1 cellular context compared by ENCODE assay signal in genomic region chr16:80466024-80466986, GRCh38.
A peak's percentile ranks its signal among the peaks of the same experiment; 100 is the strongest.
TF ChIP-seq lines count a peak whose summit lies in the region.

No MANE protein-coding gene starts in this region.

TF ChIP-seq in HepG2, 621 proteins besides CTCF, POLR2A, EP300 and RAD21 (continued from another document and continues in another):
- TF ChIP-seq, protein P1, sequence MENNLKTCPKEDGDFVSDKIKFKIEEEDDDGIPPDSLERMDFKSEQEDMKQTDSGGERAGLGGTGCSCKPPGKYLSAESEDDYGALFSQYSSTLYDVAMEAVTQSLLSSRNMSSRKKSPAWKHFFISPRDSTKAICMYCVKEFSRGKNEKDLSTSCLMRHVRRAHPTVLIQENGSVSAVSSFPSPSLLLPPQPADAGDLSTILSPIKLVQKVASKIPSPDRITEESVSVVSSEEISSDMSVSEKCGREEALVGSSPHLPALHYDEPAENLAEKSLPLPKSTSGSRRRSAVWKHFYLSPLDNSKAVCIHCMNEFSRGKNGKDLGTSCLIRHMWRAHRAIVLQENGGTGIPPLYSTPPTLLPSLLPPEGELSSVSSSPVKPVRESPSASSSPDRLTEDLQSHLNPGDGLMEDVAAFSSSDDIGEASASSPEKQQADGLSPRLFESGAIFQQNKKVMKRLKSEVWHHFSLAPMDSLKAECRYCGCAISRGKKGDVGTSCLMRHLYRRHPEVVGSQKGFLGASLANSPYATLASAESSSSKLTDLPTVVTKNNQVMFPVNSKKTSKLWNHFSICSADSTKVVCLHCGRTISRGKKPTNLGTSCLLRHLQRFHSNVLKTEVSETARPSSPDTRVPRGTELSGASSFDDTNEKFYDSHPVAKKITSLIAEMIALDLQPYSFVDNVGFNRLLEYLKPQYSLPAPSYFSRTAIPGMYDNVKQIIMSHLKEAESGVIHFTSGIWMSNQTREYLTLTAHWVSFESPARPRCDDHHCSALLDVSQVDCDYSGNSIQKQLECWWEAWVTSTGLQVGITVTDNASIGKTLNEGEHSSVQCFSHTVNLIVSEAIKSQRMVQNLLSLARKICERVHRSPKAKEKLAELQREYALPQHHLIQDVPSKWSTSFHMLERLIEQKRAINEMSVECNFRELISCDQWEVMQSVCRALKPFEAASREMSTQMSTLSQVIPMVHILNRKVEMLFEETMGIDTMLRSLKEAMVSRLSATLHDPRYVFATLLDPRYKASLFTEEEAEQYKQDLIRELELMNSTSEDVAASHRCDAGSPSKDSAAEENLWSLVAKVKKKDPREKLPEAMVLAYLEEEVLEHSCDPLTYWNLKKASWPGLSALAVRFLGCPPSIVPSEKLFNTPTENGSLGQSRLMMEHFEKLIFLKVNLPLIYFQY (CRISPR knock-in tag; IDR thresholded peaks at IDR 0.05; ENCODE audit: borderline replicate concordance), result no peak
- TF ChIP-seq ARID2 (CRISPR knock-in tag; IDR thresholded peaks at IDR 0.05; ENCODE audit: borderline replicate concordance) (no peak), HNF4A (CRISPR knock-in tag; IDR thresholded peaks at IDR 0.05) (peak; percentile 18; the same call in 1 of the 2 replicates), HOXD1 (CRISPR knock-in tag; IDR thresholded peaks at IDR 0.05) (no peak), DNMT3B (CRISPR knock-in tag; conservative IDR thresholded peaks at IDR 0.05) (no peak), FOXP1 (IDR thresholded peaks at IDR 0.05) (no peak), FOXP1 (CRISPR knock-in tag; IDR thresholded peaks at IDR 0.05) (no peak), ZNF335 (CRISPR knock-in tag; IDR thresholded peaks at IDR 0.05) (no peak), SUZ12 (IDR thresholded peaks at IDR 0.05; ENCODE audit: low read depth, low read length) (no peak), RFX1 (IDR thresholded peaks at IDR 0.05) (no peak), ZNF777 (CRISPR knock-in tag; IDR thresholded peaks at IDR 0.05) (peak; percentile 46; the same call in 1 of the 2 replicates), MYNN (CRISPR knock-in tag; IDR thresholded peaks at IDR 0.05; ENCODE audit: low read depth) (no peak), MED8 (CRISPR knock-in tag; IDR thresholded peaks at IDR 0.05; ENCODE audit: insufficient replicate concordance) (no peak), ZFP1 (CRISPR knock-in tag; IDR thresholded peaks at IDR 0.05) (no peak), ZKSCAN1 (IDR thresholded peaks at IDR 0.05; ENCODE audit: low read length) (no peak), NFYC (CRISPR knock-in tag; IDR thresholded peaks at IDR 0.05) (no peak), HOXA5 (CRISPR knock-in tag; IDR thresholded peaks at IDR 0.05) (peak; percentile 47; the same call in 1 of the 2 replicates), ZBTB7B (CRISPR knock-in tag; IDR thresholded peaks at IDR 0.05) (no peak), PAX8 (CRISPR knock-in tag; IDR thresholded peaks at IDR 0.05; ENCODE audit: borderline replicate concordance) (no peak), PCBP1 (IDR thresholded peaks at IDR 0.05; ENCODE audit: borderline replicate concordance, low read depth, low read length) (no peak), ZNF549 (CRISPR knock-in tag; IDR thresholded peaks at IDR 0.05) (no peak), ZSCAN21 (CRISPR knock-in tag; IDR thresholded peaks at IDR 0.05; ENCODE audit: borderline replicate concordance) (no peak; the same call in 1 of the 2 replicates), NFAT5 (CRISPR knock-in tag; IDR thresholded peaks at IDR 0.05) (no peak), ZNF780A (CRISPR knock-in tag; IDR thresholded peaks at IDR 0.05) (no peak), FOXA3 (CRISPR knock-in tag; IDR thresholded peaks at IDR 0.05) (no peak), MIER2 (CRISPR knock-in tag; IDR thresholded peaks at IDR 0.05) (no peak), HES4 (CRISPR knock-in tag; IDR thresholded peaks at IDR 0.05; ENCODE audit: borderline replicate concordance) (no peak), HIVEP1 (CRISPR knock-in tag; IDR thresholded peaks at IDR 0.05) (peak; percentile 63), ZKSCAN5 (CRISPR knock-in tag; IDR thresholded peaks at IDR 0.05) (no peak), ZNF713 (CRISPR knock-in tag; IDR thresholded peaks at IDR 0.05) (no peak), SOX5 (CRISPR knock-in tag; IDR thresholded peaks at IDR 0.05; ENCODE audit: borderline replicate concordance) (no peak), ETS1 (CRISPR knock-in tag; IDR thresholded peaks at IDR 0.05) (no peak), CREB1 (IDR thresholded peaks at IDR 0.05) (no peak), CREB1 (CRISPR knock-in tag; IDR thresholded peaks at IDR 0.05) (no peak), TBX2 (CRISPR knock-in tag; IDR thresholded peaks at IDR 0.05; ENCODE audit: borderline replicate concordance) (peak; percentile 21; the same call in 1 of the 2 replicates), NCOA2 (CRISPR knock-in tag; IDR thresholded peaks at IDR 0.05) (no peak), ZNF350 (CRISPR knock-in tag; IDR thresholded peaks at IDR 0.05; ENCODE audit: borderline replicate concordance, low read depth) (peak; percentile 84), ZZZ3 (CRISPR knock-in tag; IDR thresholded peaks at IDR 0.05; ENCODE audit: borderline replicate concordance) (no peak), NPAS2 (CRISPR knock-in tag; IDR thresholded peaks at IDR 0.05; ENCODE audit: borderline replicate concordance) (no peak), ZNF660 (CRISPR knock-in tag; IDR thresholded peaks at IDR 0.05; ENCODE audit: borderline replicate concordance, low read depth) (no peak), NAIF1 (CRISPR knock-in tag; IDR thresholded peaks at IDR 0.05; ENCODE audit: borderline replicate concordance) (no peak), ZNF253 (CRISPR knock-in tag; IDR thresholded peaks at IDR 0.05; ENCODE audit: borderline replicate concordance) (no peak), ZNF552 (CRISPR knock-in tag; IDR thresholded peaks at IDR 0.05; ENCODE audit: borderline replicate concordance) (no peak), ZNF746 (CRISPR knock-in tag; IDR thresholded peaks at IDR 0.05) (0 out of 2 replicates have a peak, but pooled peaks have one; percentile 42), ZNF33B (CRISPR knock-in tag; IDR thresholded peaks at IDR 0.05) (no peak), POLR2AphosphoS5 (IDR thresholded peaks at IDR 0.05; ENCODE audit: low read depth, low read length) (no peak), ZNF280D (CRISPR knock-in tag; IDR thresholded peaks at IDR 0.05) (no peak), CCAR2 (optimal IDR thresholded peaks at IDR 0.05; ENCODE audit: low read depth, low read length) (no peak), PITX1 (CRISPR knock-in tag; IDR thresholded peaks at IDR 0.05) (peak; percentile 72; the same call in 1 of the 2 replicates)
- TF ChIP-seq, protein P2, sequence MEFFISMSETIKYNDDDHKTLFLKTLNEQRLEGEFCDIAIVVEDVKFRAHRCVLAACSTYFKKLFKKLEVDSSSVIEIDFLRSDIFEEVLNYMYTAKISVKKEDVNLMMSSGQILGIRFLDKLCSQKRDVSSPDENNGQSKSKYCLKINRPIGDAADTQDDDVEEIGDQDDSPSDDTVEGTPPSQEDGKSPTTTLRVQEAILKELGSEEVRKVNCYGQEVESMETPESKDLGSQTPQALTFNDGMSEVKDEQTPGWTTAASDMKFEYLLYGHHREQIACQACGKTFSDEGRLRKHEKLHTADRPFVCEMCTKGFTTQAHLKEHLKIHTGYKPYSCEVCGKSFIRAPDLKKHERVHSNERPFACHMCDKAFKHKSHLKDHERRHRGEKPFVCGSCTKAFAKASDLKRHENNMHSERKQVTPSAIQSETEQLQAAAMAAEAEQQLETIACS (CRISPR knock-in tag; IDR thresholded peaks at IDR 0.05), result no peak
- TF ChIP-seq, protein P3, sequence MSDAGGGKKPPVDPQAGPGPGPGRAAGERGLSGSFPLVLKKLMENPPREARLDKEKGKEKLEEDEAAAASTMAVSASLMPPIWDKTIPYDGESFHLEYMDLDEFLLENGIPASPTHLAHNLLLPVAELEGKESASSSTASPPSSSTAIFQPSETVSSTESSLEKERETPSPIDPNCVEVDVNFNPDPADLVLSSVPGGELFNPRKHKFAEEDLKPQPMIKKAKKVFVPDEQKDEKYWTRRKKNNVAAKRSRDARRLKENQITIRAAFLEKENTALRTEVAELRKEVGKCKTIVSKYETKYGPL (CRISPR knock-in tag; IDR thresholded peaks at IDR 0.05), result no peak
- TF ChIP-seq, protein P4, sequence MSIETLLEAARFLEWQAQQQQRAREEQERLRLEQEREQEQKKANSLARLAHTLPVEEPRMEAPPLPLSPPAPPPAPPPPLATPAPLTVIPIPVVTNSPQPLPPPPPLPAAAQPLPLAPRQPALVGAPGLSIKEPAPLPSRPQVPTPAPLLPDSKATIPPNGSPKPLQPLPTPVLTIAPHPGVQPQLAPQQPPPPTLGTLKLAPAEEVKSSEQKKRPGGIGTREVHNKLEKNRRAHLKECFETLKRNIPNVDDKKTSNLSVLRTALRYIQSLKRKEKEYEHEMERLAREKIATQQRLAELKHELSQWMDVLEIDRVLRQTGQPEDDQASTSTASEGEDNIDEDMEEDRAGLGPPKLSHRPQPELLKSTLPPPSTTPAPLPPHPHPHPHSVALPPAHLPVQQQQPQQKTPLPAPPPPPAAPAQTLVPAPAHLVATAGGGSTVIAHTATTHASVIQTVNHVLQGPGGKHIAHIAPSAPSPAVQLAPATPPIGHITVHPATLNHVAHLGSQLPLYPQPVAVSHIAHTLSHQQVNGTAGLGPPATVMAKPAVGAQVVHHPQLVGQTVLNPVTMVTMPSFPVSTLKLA (IDR thresholded peaks at IDR 0.05), result no peak
- TF ChIP-seq, protein P5, sequence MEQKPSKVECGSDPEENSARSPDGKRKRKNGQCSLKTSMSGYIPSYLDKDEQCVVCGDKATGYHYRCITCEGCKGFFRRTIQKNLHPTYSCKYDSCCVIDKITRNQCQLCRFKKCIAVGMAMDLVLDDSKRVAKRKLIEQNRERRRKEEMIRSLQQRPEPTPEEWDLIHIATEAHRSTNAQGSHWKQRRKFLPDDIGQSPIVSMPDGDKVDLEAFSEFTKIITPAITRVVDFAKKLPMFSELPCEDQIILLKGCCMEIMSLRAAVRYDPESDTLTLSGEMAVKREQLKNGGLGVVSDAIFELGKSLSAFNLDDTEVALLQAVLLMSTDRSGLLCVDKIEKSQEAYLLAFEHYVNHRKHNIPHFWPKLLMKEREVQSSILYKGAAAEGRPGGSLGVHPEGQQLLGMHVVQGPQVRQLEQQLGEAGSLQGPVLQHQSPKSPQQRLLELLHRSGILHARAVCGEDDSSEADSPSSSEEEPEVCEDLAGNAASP (CRISPR knock-in tag; IDR thresholded peaks at IDR 0.05; ENCODE audit: borderline replicate concordance), result no peak
